ENCODE assay signal across 1 cellular context in genomic region chr19:41957161-41957837, GRCh38.
TF ChIP-seq lines count a peak whose summit lies in the region.

No MANE protein-coding gene starts in this region.

TF ChIP-seq in K562, 482 proteins besides CTCF, POLR2A, EP300 and RAD21:
- no peak for TF ChIP-seq KLF13 (tag; IDR thresholded peaks at IDR 0.05; ENCODE audit: borderline replicate concordance, low read depth)
- TF ChIP-seq CBFB (CRISPR knock-in tag; IDR thresholded peaks at IDR 0.05): 0 out of 2 replicates have a peak, but pooled peaks have one; percentile 7
- TF ChIP-seq, protein P1, sequence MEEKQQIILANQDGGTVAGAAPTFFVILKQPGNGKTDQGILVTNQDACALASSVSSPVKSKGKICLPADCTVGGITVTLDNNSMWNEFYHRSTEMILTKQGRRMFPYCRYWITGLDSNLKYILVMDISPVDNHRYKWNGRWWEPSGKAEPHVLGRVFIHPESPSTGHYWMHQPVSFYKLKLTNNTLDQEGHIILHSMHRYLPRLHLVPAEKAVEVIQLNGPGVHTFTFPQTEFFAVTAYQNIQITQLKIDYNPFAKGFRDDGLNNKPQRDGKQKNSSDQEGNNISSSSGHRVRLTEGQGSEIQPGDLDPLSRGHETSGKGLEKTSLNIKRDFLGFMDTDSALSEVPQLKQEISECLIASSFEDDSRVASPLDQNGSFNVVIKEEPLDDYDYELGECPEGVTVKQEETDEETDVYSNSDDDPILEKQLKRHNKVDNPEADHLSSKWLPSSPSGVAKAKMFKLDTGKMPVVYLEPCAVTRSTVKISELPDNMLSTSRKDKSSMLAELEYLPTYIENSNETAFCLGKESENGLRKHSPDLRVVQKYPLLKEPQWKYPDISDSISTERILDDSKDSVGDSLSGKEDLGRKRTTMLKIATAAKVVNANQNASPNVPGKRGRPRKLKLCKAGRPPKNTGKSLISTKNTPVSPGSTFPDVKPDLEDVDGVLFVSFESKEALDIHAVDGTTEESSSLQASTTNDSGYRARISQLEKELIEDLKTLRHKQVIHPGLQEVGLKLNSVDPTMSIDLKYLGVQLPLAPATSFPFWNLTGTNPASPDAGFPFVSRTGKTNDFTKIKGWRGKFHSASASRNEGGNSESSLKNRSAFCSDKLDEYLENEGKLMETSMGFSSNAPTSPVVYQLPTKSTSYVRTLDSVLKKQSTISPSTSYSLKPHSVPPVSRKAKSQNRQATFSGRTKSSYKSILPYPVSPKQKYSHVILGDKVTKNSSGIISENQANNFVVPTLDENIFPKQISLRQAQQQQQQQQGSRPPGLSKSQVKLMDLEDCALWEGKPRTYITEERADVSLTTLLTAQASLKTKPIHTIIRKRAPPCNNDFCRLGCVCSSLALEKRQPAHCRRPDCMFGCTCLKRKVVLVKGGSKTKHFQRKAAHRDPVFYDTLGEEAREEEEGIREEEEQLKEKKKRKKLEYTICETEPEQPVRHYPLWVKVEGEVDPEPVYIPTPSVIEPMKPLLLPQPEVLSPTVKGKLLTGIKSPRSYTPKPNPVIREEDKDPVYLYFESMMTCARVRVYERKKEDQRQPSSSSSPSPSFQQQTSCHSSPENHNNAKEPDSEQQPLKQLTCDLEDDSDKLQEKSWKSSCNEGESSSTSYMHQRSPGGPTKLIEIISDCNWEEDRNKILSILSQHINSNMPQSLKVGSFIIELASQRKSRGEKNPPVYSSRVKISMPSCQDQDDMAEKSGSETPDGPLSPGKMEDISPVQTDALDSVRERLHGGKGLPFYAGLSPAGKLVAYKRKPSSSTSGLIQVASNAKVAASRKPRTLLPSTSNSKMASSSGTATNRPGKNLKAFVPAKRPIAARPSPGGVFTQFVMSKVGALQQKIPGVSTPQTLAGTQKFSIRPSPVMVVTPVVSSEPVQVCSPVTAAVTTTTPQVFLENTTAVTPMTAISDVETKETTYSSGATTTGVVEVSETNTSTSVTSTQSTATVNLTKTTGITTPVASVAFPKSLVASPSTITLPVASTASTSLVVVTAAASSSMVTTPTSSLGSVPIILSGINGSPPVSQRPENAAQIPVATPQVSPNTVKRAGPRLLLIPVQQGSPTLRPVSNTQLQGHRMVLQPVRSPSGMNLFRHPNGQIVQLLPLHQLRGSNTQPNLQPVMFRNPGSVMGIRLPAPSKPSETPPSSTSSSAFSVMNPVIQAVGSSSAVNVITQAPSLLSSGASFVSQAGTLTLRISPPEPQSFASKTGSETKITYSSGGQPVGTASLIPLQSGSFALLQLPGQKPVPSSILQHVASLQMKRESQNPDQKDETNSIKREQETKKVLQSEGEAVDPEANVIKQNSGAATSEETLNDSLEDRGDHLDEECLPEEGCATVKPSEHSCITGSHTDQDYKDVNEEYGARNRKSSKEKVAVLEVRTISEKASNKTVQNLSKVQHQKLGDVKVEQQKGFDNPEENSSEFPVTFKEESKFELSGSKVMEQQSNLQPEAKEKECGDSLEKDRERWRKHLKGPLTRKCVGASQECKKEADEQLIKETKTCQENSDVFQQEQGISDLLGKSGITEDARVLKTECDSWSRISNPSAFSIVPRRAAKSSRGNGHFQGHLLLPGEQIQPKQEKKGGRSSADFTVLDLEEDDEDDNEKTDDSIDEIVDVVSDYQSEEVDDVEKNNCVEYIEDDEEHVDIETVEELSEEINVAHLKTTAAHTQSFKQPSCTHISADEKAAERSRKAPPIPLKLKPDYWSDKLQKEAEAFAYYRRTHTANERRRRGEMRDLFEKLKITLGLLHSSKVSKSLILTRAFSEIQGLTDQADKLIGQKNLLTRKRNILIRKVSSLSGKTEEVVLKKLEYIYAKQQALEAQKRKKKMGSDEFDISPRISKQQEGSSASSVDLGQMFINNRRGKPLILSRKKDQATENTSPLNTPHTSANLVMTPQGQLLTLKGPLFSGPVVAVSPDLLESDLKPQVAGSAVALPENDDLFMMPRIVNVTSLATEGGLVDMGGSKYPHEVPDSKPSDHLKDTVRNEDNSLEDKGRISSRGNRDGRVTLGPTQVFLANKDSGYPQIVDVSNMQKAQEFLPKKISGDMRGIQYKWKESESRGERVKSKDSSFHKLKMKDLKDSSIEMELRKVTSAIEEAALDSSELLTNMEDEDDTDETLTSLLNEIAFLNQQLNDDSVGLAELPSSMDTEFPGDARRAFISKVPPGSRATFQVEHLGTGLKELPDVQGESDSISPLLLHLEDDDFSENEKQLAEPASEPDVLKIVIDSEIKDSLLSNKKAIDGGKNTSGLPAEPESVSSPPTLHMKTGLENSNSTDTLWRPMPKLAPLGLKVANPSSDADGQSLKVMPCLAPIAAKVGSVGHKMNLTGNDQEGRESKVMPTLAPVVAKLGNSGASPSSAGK (IDR thresholded peaks at IDR 0.05): 0 out of 2 replicates have a peak, but pooled peaks have one; percentile 13
- TF ChIP-seq ZNF699 (CRISPR knock-in tag; IDR thresholded peaks at IDR 0.05; ENCODE audit: insufficient replicate concordance): no peak
- TF ChIP-seq MIER1 (IDR thresholded peaks at IDR 0.05; ENCODE audit: low read depth): no peak
- TF ChIP-seq RUNX1 (IDR thresholded peaks at IDR 0.05; ENCODE audit: low read depth): no peak
- no peak for TF ChIP-seq POU5F1 (IDR thresholded peaks at IDR 0.05; ENCODE audit: borderline replicate concordance, low read depth, low read length, partially characterized antibody)
- TF ChIP-seq ZNF766 (CRISPR knock-in tag; conservative IDR thresholded peaks at IDR 0.05): no peak
- TF ChIP-seq BMI1 (IDR thresholded peaks at IDR 0.05; ENCODE audit: low read length): no peak
- no peak for TF ChIP-seq HMBOX1 (IDR thresholded peaks at IDR 0.05)
- no peak for TF ChIP-seq ID3 (CRISPR knock-in tag; IDR thresholded peaks at IDR 0.05)
- TF ChIP-seq ID3 (tag; IDR thresholded peaks at IDR 0.05): 0 out of 2 replicates have a peak, but pooled peaks have one; percentile 31
- TF ChIP-seq, protein P2, sequence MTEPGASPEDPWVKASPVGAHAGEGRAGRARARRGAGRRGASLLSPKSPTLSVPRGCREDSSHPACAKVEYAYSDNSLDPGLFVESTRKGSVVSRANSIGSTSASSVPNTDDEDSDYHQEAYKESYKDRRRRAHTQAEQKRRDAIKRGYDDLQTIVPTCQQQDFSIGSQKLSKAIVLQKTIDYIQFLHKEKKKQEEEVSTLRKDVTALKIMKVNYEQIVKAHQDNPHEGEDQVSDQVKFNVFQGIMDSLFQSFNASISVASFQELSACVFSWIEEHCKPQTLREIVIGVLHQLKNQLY (CRISPR knock-in tag; conservative IDR thresholded peaks at IDR 0.05): no peak
- TF ChIP-seq ZFX (CRISPR knock-in tag; IDR thresholded peaks at IDR 0.05): no peak
- TF ChIP-seq, protein P3, sequence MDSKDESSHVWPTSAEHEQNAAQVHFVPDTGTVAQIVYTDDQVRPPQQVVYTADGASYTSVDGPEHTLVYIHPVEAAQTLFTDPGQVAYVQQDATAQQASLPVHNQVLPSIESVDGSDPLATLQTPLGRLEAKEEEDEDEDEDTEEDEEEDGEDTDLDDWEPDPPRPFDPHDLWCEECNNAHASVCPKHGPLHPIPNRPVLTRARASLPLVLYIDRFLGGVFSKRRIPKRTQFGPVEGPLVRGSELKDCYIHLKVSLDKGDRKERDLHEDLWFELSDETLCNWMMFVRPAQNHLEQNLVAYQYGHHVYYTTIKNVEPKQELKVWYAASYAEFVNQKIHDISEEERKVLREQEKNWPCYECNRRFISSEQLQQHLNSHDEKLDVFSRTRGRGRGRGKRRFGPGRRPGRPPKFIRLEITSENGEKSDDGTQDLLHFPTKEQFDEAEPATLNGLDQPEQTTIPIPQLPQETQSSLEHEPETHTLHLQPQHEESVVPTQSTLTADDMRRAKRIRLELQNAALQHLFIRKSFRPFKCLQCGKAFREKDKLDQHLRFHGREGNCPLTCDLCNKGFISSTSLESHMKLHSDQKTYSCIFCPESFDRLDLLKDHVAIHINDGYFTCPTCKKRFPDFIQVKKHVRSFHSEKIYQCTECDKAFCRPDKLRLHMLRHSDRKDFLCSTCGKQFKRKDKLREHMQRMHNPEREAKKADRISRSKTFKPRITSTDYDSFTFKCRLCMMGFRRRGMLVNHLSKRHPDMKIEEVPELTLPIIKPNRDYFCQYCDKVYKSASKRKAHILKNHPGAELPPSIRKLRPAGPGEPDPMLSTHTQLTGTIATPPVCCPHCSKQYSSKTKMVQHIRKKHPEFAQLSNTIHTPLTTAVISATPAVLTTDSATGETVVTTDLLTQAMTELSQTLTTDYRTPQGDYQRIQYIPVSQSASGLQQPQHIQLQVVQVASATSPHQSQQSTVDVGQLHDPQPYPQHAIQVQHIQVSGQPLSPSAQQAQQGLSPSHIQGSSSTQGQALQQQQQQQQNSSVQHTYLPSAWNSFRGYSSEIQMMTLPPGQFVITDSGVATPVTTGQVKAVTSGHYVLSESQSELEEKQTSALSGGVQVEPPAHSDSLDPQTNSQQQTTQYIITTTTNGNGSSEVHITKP (IDR thresholded peaks at IDR 0.05; ENCODE audit: partially characterized antibody): no peak
- no peak for TF ChIP-seq ZNF445 (CRISPR knock-in tag; IDR thresholded peaks at IDR 0.05; ENCODE audit: low read depth)
- TF ChIP-seq, protein P4, sequence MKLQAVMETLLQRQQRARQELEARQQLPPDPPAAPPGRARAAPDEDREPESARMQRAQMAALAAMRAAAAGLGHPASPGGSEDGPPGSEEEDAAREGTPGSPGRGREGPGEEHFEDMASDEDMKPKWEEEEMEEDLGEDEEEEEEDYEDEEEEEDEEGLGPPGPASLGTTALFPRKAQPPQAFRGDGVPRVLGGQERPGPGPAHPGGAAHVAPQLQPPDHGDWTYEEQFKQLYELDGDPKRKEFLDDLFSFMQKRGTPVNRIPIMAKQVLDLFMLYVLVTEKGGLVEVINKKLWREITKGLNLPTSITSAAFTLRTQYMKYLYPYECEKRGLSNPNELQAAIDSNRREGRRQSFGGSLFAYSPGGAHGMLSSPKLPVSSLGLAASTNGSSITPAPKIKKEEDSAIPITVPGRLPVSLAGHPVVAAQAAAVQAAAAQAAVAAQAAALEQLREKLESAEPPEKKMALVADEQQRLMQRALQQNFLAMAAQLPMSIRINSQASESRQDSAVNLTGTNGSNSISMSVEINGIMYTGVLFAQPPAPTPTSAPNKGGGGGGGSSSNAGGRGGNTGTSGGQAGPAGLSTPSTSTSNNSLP (IDR thresholded peaks at IDR 0.05; ENCODE audit: borderline replicate concordance, low read depth, low read length): no peak
